Comparison of ENCODE assay signal across 10 cellular contexts in the genomic region with DNA sequence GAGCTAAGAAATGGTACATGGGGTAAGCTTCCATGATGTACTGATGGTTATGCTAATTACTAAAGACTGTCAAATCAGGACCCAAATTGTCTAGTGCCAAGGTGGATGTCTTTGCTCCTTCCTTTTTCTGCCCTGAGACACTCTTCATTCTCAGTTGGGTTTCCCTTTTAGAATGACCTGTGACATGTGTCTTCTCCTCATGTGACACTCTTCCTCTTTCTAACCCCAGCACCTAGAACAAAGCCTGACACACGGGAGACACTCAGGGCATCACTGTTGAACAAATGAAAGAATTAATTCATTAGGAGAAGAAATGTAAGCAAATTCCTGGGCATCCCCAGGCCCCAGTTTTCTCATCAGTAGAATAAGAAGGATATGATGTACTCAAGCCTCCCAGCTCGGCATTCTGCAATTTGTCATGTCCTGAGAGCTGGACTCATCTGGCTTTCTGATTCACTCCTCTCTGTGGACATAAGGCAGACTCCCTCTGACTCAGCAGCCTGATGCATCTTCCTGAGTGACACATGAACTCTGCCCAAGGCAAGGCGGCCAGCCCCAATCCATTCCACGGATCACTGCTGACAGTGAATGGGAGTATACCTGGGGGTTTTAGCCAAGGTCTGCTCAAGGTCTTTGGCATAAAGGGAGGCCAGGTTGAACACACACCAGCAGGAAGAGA.
A peak's percentile ranks its signal among the peaks of the same experiment; 100 is the strongest.
DNase-seq lines count a peak whose midpoint lies in the region; ATAC-seq and TF ChIP-seq lines count a peak whose summit lies in the region.
"Had no signal": no experiment of that assay in that cellular context is flagged by ENCODE, and none has a peak within 500 bp of the region (broad histone marks: within the 10 kb centered on the region; RNA-seq: fewer than 3 reads in every experiment).

No MANE protein-coding gene starts in this region.

- no peak for ATAC-seq in HG03135 (IDR thresholded peaks at IDR 0.05; ENCODE audit: unreplicated experiment)
- ATAC-seq: activated CD8-positive, alpha-beta memory T cell treated with anti-CD3 and anti-CD28 coated beads, Interleukin-2, amount 10 ng/mL, durations not matched to agents 7 days and 5 days had no signal

- BruUV-seq in A673 (replicated peaks; lab: Mats Ljungman, UMichigan) = no TSS peak

- H3K4me1 ChIP-seq in A673 (ENCODE audit: insufficient read depth, low read length, poor library complexity, severe bottlenecking) = no peaks in the 10 kb centered on the region

- peaks cover 3% of the 10 kb centered on the region for H3K27me3 ChIP-seq in A673 (replicated peaks; ENCODE audit: insufficient read depth, low read depth, low read length, poor library complexity)

- TF ChIP-seq CTCF in A673 (conservative IDR thresholded peaks at IDR 0.05; ENCODE audit: low read depth, low read length) = no peak

- no peaks in the 10 kb centered on the region for H3K36me3 ChIP-seq in A673 (ENCODE audit: insufficient read depth, low read length, poor library complexity, severe bottlenecking)

- no peak overlapping the region for H3K4me3 ChIP-seq in A673 (ENCODE audit: low read depth, low read length, poor library complexity, severe bottlenecking)

- CTCF ChIA-PET in A673 (lab: Charles Lee) = no interaction called here

- POLR2A ChIA-PET in A673 (lab: Charles Lee; ENCODE audit: low non-redundant PET) = no interaction called here

- no peak overlapping the region for H3K27ac ChIP-seq in A673 (ENCODE audit: low read depth, low read length, poor library complexity, severe bottlenecking)

- H3K9me3 ChIP-seq in A673 (ENCODE audit: low read depth, low read length, poor library complexity, severe bottlenecking) = no peaks in the 10 kb centered on the region

- DNase-seq in HCEC 1CT (peak; percentile 98), SW 1271 (lab: John Stamatoyannopoulos, UW) (peak; percentile 79 to 90), hepatic stellate cell (ENCODE audit: low spot score) (peak; percentile 45), smooth muscle cell of the brain vasculature (ENCODE audit: low read depth, low spot score) (peak; percentile 84), cerebellar nuclear complex (lab: John Stamatoyannopoulos, UW) (no peak), A673 (ENCODE audit: low spot score) (no peak), cortex of kidney (lab: John Stamatoyannopoulos, UW) (no peak)
- DNase-seq: activated CD8-positive, alpha-beta memory T cell treated with anti-CD3 and anti-CD28 coated beads, Interleukin-2, amount 10 ng/mL, durations not matched to agents 7 days and 5 days; NCI-H1092 treated with DMSO at 0.1 percent for 48 hours had no signal

- intact Hi-C loops in A673 (cut with micrococcal nuclease; ENCODE audit: unreplicated experiment) = loop anchor here (2.0 to 10.0 kb wide), 2 partner anchors 479 to 671 kb away; no protein-coding TSS in a partner anchor

Comparison
In these comparisons a context has a peak if more than half of its experiments do, and no peak if none do; other contexts are left out.
1. DNase-seq: peak in HCEC 1CT (single experiment), SW 1271 (2 of 2), hepatic stellate cell (single experiment) and smooth muscle cell of the brain vasculature (single experiment); none in cerebellar nuclear complex (0 of 2), A673 (single experiment) and cortex of kidney (single experiment).